1 cellular context compared by ENCODE assay signal in genomic region chr19:17841810-17842662, GRCh38.
A peak's percentile ranks its signal among the peaks of the same experiment; 100 is the strongest.
TF ChIP-seq lines count a peak whose summit lies in the region.

No MANE protein-coding gene starts in this region.

TF ChIP-seq in K562, 482 proteins besides CTCF, POLR2A, EP300 and RAD21 (continued from another document and continues in another):
- no peak for TF ChIP-seq CHAMP1 (IDR thresholded peaks at IDR 0.05)
- TF ChIP-seq TAL1 (IDR thresholded peaks at IDR 0.05), result no peak
- no peak for TF ChIP-seq SREBF1 (IDR thresholded peaks at IDR 0.05; ENCODE audit: borderline replicate concordance, low read depth, low read length)
- TF ChIP-seq SMARCE1 (IDR thresholded peaks at IDR 0.05), result no peak
- TF ChIP-seq, protein P1, sequence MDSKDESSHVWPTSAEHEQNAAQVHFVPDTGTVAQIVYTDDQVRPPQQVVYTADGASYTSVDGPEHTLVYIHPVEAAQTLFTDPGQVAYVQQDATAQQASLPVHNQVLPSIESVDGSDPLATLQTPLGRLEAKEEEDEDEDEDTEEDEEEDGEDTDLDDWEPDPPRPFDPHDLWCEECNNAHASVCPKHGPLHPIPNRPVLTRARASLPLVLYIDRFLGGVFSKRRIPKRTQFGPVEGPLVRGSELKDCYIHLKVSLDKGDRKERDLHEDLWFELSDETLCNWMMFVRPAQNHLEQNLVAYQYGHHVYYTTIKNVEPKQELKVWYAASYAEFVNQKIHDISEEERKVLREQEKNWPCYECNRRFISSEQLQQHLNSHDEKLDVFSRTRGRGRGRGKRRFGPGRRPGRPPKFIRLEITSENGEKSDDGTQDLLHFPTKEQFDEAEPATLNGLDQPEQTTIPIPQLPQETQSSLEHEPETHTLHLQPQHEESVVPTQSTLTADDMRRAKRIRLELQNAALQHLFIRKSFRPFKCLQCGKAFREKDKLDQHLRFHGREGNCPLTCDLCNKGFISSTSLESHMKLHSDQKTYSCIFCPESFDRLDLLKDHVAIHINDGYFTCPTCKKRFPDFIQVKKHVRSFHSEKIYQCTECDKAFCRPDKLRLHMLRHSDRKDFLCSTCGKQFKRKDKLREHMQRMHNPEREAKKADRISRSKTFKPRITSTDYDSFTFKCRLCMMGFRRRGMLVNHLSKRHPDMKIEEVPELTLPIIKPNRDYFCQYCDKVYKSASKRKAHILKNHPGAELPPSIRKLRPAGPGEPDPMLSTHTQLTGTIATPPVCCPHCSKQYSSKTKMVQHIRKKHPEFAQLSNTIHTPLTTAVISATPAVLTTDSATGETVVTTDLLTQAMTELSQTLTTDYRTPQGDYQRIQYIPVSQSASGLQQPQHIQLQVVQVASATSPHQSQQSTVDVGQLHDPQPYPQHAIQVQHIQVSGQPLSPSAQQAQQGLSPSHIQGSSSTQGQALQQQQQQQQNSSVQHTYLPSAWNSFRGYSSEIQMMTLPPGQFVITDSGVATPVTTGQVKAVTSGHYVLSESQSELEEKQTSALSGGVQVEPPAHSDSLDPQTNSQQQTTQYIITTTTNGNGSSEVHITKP (IDR thresholded peaks at IDR 0.05; ENCODE audit: partially characterized antibody), result peak; percentile 78
- no peak for TF ChIP-seq DNMT1 (IDR thresholded peaks at IDR 0.05)
- no peak for TF ChIP-seq ELK3 (CRISPR knock-in tag; IDR thresholded peaks at IDR 0.05)
- no peak for TF ChIP-seq BRCA1 (IDR thresholded peaks at IDR 0.05)
- TF ChIP-seq BRCA1 (CRISPR knock-in tag; IDR thresholded peaks at IDR 0.05), result no peak
- no peak for TF ChIP-seq ARID2 (IDR thresholded peaks at IDR 0.05)
- TF ChIP-seq ZNF184 (CRISPR knock-in tag; IDR thresholded peaks at IDR 0.05), result no peak
- TF ChIP-seq, protein P2, sequence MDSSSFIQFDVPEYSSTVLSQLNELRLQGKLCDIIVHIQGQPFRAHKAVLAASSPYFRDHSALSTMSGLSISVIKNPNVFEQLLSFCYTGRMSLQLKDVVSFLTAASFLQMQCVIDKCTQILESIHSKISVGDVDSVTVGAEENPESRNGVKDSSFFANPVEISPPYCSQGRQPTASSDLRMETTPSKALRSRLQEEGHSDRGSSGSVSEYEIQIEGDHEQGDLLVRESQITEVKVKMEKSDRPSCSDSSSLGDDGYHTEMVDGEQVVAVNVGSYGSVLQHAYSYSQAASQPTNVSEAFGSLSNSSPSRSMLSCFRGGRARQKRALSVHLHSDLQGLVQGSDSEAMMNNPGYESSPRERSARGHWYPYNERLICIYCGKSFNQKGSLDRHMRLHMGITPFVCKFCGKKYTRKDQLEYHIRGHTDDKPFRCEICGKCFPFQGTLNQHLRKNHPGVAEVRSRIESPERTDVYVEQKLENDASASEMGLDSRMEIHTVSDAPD (CRISPR knock-in tag; IDR thresholded peaks at IDR 0.05), result no peak
- TF ChIP-seq ATF1 (CRISPR knock-in tag; IDR thresholded peaks at IDR 0.05), result no peak
- TF ChIP-seq ATF1 (tag; IDR thresholded peaks at IDR 0.05), result peak; percentile 77
- no peak for TF ChIP-seq ZNF778 (CRISPR knock-in tag; IDR thresholded peaks at IDR 0.05)
- TF ChIP-seq RBM17 (IDR thresholded peaks at IDR 0.05; ENCODE audit: borderline replicate concordance, low read depth, low read length), result no peak
- no peak for TF ChIP-seq NCOR1 (IDR thresholded peaks at IDR 0.05)
- no peak for TF ChIP-seq ZNF282 (CRISPR knock-in tag; IDR thresholded peaks at IDR 0.05)
- TF ChIP-seq MEF2D (tag; conservative IDR thresholded peaks at IDR 0.05; ENCODE audit: low read depth), result no peak
- TF ChIP-seq NELFE (IDR thresholded peaks at IDR 0.05; ENCODE audit: insufficient read depth, insufficient read length), result no peak
- TF ChIP-seq IRF2 (CRISPR knock-in tag; IDR thresholded peaks at IDR 0.05), result 0 out of 2 replicates have a peak, but pooled peaks have one; percentile 39
- TF ChIP-seq, protein P3, sequence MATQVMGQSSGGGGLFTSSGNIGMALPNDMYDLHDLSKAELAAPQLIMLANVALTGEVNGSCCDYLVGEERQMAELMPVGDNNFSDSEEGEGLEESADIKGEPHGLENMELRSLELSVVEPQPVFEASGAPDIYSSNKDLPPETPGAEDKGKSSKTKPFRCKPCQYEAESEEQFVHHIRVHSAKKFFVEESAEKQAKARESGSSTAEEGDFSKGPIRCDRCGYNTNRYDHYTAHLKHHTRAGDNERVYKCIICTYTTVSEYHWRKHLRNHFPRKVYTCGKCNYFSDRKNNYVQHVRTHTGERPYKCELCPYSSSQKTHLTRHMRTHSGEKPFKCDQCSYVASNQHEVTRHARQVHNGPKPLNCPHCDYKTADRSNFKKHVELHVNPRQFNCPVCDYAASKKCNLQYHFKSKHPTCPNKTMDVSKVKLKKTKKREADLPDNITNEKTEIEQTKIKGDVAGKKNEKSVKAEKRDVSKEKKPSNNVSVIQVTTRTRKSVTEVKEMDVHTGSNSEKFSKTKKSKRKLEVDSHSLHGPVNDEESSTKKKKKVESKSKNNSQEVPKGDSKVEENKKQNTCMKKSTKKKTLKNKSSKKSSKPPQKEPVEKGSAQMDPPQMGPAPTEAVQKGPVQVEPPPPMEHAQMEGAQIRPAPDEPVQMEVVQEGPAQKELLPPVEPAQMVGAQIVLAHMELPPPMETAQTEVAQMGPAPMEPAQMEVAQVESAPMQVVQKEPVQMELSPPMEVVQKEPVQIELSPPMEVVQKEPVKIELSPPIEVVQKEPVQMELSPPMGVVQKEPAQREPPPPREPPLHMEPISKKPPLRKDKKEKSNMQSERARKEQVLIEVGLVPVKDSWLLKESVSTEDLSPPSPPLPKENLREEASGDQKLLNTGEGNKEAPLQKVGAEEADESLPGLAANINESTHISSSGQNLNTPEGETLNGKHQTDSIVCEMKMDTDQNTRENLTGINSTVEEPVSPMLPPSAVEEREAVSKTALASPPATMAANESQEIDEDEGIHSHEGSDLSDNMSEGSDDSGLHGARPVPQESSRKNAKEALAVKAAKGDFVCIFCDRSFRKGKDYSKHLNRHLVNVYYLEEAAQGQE (CRISPR knock-in tag; IDR thresholded peaks at IDR 0.05; ENCODE audit: low read depth), result 0 out of 2 replicates have a peak, but pooled peaks have one; percentile 23
- TF ChIP-seq, protein P4, sequence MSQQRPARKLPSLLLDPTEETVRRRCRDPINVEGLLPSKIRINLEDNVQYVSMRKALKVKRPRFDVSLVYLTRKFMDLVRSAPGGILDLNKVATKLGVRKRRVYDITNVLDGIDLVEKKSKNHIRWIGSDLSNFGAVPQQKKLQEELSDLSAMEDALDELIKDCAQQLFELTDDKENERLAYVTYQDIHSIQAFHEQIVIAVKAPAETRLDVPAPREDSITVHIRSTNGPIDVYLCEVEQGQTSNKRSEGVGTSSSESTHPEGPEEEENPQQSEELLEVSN (IDR thresholded peaks at IDR 0.05; ENCODE audit: borderline replicate concordance in 1 of 2, extremely low read depth in 1 of 2, insufficient read depth in 1 of 2, insufficient read length in 1 of 2, low read depth in 1 of 2, low read length in 1 of 2, poor library complexity in 1 of 2, severe bottlenecking in 1 of 2), result peak; percentile 94 to 97
- 0 out of 2 replicates have a peak, but pooled peaks have one; percentile 37 for TF ChIP-seq HLTF (IDR thresholded peaks at IDR 0.05)
- no peak for TF ChIP-seq PYGO2 (tag; IDR thresholded peaks at IDR 0.05)
- no peak for TF ChIP-seq SMARCA5 (IDR thresholded peaks at IDR 0.05)
- peak in 2 of 3 experiments; percentile 41 to 63 for TF ChIP-seq YY1 (IDR thresholded peaks at IDR 0.05; ENCODE audit: borderline replicate concordance in 1 of 3, control insufficient read depth in 1 of 3, extremely low read depth in 1 of 3, insufficient read depth in 3 of 3, insufficient read length in 1 of 3, insufficient replicate concordance in 2 of 3, low read depth in 1 of 3, low read length in 2 of 3)
- TF ChIP-seq ETV6 (IDR thresholded peaks at IDR 0.05; ENCODE audit: borderline replicate concordance in 1 of 2, low read depth in 2 of 2, low read length in 1 of 2), result no peak
- TF ChIP-seq ETV6 (CRISPR knock-in tag; IDR thresholded peaks at IDR 0.05; ENCODE audit: borderline replicate concordance), result peak; percentile 91; the same call in 1 of the 2 replicates
- no peak; the same call in 1 of the 2 replicates for TF ChIP-seq SMARCA4 (IDR thresholded peaks at IDR 0.05)
- TF ChIP-seq ZC3H4 (CRISPR knock-in tag; IDR thresholded peaks at IDR 0.05; ENCODE audit: borderline replicate concordance), result no peak
- no peak for TF ChIP-seq MCM2 (IDR thresholded peaks at IDR 0.05; ENCODE audit: low read depth)
- TF ChIP-seq TBP (optimal IDR thresholded peaks at IDR 0.05; ENCODE audit: low read depth, low read length), result no peak
- TF ChIP-seq SIN3B (IDR thresholded peaks at IDR 0.05; ENCODE audit: low read depth), result no peak
- no peak for TF ChIP-seq ZNF644 (tag; IDR thresholded peaks at IDR 0.05; ENCODE audit: low read depth)
- TF ChIP-seq USF2 (CRISPR knock-in tag; IDR thresholded peaks at IDR 0.05), result no peak
- TF ChIP-seq MEIS2 (IDR thresholded peaks at IDR 0.05; ENCODE audit: partially characterized antibody), result peak; percentile 78
- TF ChIP-seq, protein P5, sequence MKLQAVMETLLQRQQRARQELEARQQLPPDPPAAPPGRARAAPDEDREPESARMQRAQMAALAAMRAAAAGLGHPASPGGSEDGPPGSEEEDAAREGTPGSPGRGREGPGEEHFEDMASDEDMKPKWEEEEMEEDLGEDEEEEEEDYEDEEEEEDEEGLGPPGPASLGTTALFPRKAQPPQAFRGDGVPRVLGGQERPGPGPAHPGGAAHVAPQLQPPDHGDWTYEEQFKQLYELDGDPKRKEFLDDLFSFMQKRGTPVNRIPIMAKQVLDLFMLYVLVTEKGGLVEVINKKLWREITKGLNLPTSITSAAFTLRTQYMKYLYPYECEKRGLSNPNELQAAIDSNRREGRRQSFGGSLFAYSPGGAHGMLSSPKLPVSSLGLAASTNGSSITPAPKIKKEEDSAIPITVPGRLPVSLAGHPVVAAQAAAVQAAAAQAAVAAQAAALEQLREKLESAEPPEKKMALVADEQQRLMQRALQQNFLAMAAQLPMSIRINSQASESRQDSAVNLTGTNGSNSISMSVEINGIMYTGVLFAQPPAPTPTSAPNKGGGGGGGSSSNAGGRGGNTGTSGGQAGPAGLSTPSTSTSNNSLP (IDR thresholded peaks at IDR 0.05; ENCODE audit: borderline replicate concordance, low read depth, low read length), result no peak
- TF ChIP-seq PTBP1 (IDR thresholded peaks at IDR 0.05; ENCODE audit: low read depth, low read length), result no peak
- TF ChIP-seq PKNOX1 (IDR thresholded peaks at IDR 0.05), result peak; percentile 78
- no peak for TF ChIP-seq ZNF197 (CRISPR knock-in tag; IDR thresholded peaks at IDR 0.05; ENCODE audit: low read depth)
- TF ChIP-seq, protein P6, sequence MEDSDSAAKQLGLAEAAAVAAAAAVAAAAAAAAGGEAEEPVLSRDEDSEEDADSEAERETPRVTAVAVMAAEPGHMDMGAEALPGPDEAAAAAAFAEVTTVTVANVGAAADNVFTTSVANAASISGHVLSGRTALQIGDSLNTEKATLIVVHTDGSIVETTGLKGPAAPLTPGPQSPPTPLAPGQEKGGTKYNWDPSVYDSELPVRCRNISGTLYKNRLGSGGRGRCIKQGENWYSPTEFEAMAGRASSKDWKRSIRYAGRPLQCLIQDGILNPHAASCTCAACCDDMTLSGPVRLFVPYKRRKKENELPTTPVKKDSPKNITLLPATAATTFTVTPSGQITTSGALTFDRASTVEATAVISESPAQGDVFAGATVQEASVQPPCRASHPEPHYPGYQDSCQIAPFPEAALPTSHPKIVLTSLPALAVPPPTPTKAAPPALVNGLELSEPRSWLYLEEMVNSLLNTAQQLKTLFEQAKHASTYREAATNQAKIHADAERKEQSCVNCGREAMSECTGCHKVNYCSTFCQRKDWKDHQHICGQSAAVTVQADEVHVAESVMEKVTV (CRISPR knock-in tag; IDR thresholded peaks at IDR 0.05), result no peak
